Comparison of ENCODE assay signal across 9 cellular contexts in genomic region chr12:2876431-2877046, GRCh38. TPM values are rescaled to one million over a fixed set of nuclear protein-coding genes. Genes with fewer than 3 reads are reported as not detected.
DNase-seq lines count a peak whose midpoint lies in the region; TF ChIP-seq lines count a peak whose summit lies in the region.
"Had no signal": no experiment of that assay in that cellular context is flagged by ENCODE, and none has a peak within 500 bp of the region (broad histone marks: within the 10 kb centered on the region; RNA-seq: fewer than 3 reads in every experiment).

No MANE protein-coding gene starts in this region.

- H4K20me1 ChIP-seq in smooth muscle cell (ENCODE audit: low read depth), result no peaks in the 10 kb centered on the region

- no peaks in the 10 kb centered on the region for H3K9me3 ChIP-seq in iPS DF 6.9 (ENCODE audit: control insufficient read depth, insufficient read depth, low read length)
- no peaks in the 10 kb centered on the region for H3K9me3 ChIP-seq in smooth muscle cell (replicated peaks; ENCODE audit: low read depth)

- H3K4me3 ChIP-seq in H7 (ENCODE audit: insufficient read depth, low read depth, low read length) (peak overlapping the region; percentile 92), iPS DF 6.9 (ENCODE audit: low read length) (peak overlapping the region; percentile 95; the same call in 1 of the 2 replicates), smooth muscle cell (peak overlapping the region; percentile 81)

- H3K27me3 Mint-ChIP-seq in activated naive CD8-positive, alpha-beta T cell, result no peaks in the 10 kb centered on the region

- H3K36me3 ChIP-seq in H7 (replicated peaks; ENCODE audit: control insufficient read depth, insufficient read depth, low read length), result peaks cover 14% of the 10 kb centered on the region
- peaks cover 13% of the 10 kb centered on the region for H3K36me3 ChIP-seq in iPS DF 6.9 (ENCODE audit: control insufficient read depth, insufficient read depth, low read length)
- H3K36me3 ChIP-seq in smooth muscle cell (ENCODE audit: low read depth), result no peaks in the 10 kb centered on the region

- no peaks in the 10 kb centered on the region for H3K9me3 Mint-ChIP-seq in activated naive CD8-positive, alpha-beta T cell (ENCODE audit: low read depth)

- peaks cover 43% of the 10 kb centered on the region for H3K79me2 ChIP-seq in smooth muscle cell (ENCODE audit: low read depth)

- H3K4me1 ChIP-seq in iPS DF 6.9 (ENCODE audit: control insufficient read depth, insufficient read depth, low read length) (no peaks in the 10 kb centered on the region), smooth muscle cell (ENCODE audit: low read depth) (peaks cover 8% of the 10 kb centered on the region)

- peak overlapping the region; percentile 88 for H3K9ac ChIP-seq in smooth muscle cell (ENCODE audit: low read depth)

- peaks cover 34% of the 10 kb centered on the region for H3K4me1 Mint-ChIP-seq in activated naive CD8-positive, alpha-beta T cell (ENCODE audit: low read depth)

- peak overlapping the region; percentile 46 for H3K27ac Mint-ChIP-seq in activated naive CD8-positive, alpha-beta T cell

- H3K27ac ChIP-seq in iPS DF 6.9 (ENCODE audit: low read length), result no peak overlapping the region
- H3K27ac ChIP-seq in smooth muscle cell (ENCODE audit: low read depth), result peak overlapping the region; percentile 84

- H3F3A ChIP-seq in smooth muscle cell (ENCODE audit: low read depth), result peaks cover 2% of the 10 kb centered on the region

- H3K27me3 ChIP-seq in H7 (ENCODE audit: control insufficient read depth, insufficient read depth, low read length) (no peaks in the 10 kb centered on the region), iPS DF 6.9 (ENCODE audit: control insufficient read depth, insufficient read depth, low read length) (no peaks in the 10 kb centered on the region), smooth muscle cell (ENCODE audit: low read depth) (no peaks in the 10 kb centered on the region)

- H3K36me3 Mint-ChIP-seq in activated naive CD8-positive, alpha-beta T cell, result no peaks in the 10 kb centered on the region

- no peak for TF ChIP-seq CTCF in smooth muscle cell (IDR thresholded peaks at IDR 0.05; ENCODE audit: borderline replicate concordance, insufficient read depth, poor library complexity, severe bottlenecking)

- H3K4me3 Mint-ChIP-seq in activated naive CD8-positive, alpha-beta T cell, result peak overlapping the region; percentile 89

- H2AFZ ChIP-seq in smooth muscle cell (ENCODE audit: low read depth), result peak overlapping the region; percentile 92

- no CpG with 5 or more reads among the region's 38 CpGs for WGBS in iPS DF 6.9 (ENCODE audit: insufficient coverage, insufficient read length)
- WGBS in smooth muscle cell (ENCODE audit: low lambda C conversion rate), result 5% methylated on average over 30 of the region's 38 CpGs

- H3K4me2 ChIP-seq in smooth muscle cell, result peak overlapping the region; percentile 98

- DNase-seq in activated gamma-delta T cell treated with Interleukin-2 at 50 U/mL for 16 hours, result peak; percentile 5
- DNase-seq in activated gamma-delta T cell (lab: John Stamatoyannopoulos, UW), result no peak
- DNase-seq in H7, result no peak
- DNase-seq in M059J (ENCODE audit: low read depth), result peak; percentile 29
- DNase-seq in iPS DF 6.9 (ENCODE audit: low read depth, low spot score), result no peak
- DNase-seq in smooth muscle cell (lab: John Stamatoyannopoulos, UW; ENCODE audit: unreplicated experiment), result no peak
- DNase-seq in midbrain (lab: John Stamatoyannopoulos, UW), result no peak

RNA-seq across cellular contexts. Expression of gene FOXM1, which starts 0.4 kb away (rescaled TPM):
- total RNA-seq in H7 (2014; rRNA removed; shearing (Covaris generic)), result 64.6 and 76.9 TPM in 2 replicates
- total RNA-seq in M059J (2014; rRNA removed; shearing (Covaris generic)), result 45.5 and 67.5 TPM in 2 replicates
- total RNA-seq in smooth muscle cell, result 2.3 and 3.7 TPM in 2 replicates
- 8.1 and 9.6 TPM in 2 replicates for polyA plus RNA-seq in smooth muscle cell

RNA-seq across cellular contexts. Expression of gene RHNO1, which starts 0.5 kb away (rescaled TPM):
- total RNA-seq in H7 (2014; rRNA removed; shearing (Covaris generic)), result 100 and 106 TPM in 2 replicates
- 68.6 and 69.4 TPM in 2 replicates for total RNA-seq in M059J (2014; rRNA removed; shearing (Covaris generic))
- total RNA-seq in smooth muscle cell, result 20.5 and 22.6 TPM in 2 replicates
- 23.4 and 29.7 TPM in 2 replicates for polyA plus RNA-seq in smooth muscle cell

RNA-seq across cellular contexts. Expression of gene TULP3, which starts 14.2 kb away (rescaled TPM):
- 17.2 and 20.2 TPM in 2 replicates for total RNA-seq in H7 (2014; rRNA removed; shearing (Covaris generic))
- 33.5 and 37.8 TPM in 2 replicates for total RNA-seq in M059J (2014; rRNA removed; shearing (Covaris generic))
- total RNA-seq in smooth muscle cell, result 39.4 and 40.6 TPM in 2 replicates
- polyA plus RNA-seq in smooth muscle cell, result 33.7 and 40.0 TPM in 2 replicates

RNA-seq across cellular contexts. Expression of gene TEX52, which starts 19.7 kb away (rescaled TPM):
- not detected in 2 replicates for total RNA-seq in H7 (2014; rRNA removed; shearing (Covaris generic))
- not detected in 2 replicates for total RNA-seq in M059J (2014; rRNA removed; shearing (Covaris generic))
- not detected in 2 replicates for total RNA-seq in smooth muscle cell
- polyA plus RNA-seq in smooth muscle cell, result 0.14 TPM in 1 of 2 replicates, not detected in the other
- total RNA-seq: renal cortical epithelial cell had no signal

RNA-seq across cellular contexts. Expression of gene NRIP2, which starts 41.7 kb away (rescaled TPM):
- total RNA-seq in H7 (2014; rRNA removed; shearing (Covaris generic)), result not detected in 2 replicates
- total RNA-seq in M059J (2014; rRNA removed; shearing (Covaris generic)), result not detected in 2 replicates
- 0.04 and 0.54 TPM in 2 replicates for total RNA-seq in smooth muscle cell
- polyA plus RNA-seq in smooth muscle cell, result 0.29 and 1.0 TPM in 2 replicates
- total RNA-seq: renal cortical epithelial cell had no signal

Comparison
In these comparisons a context has a peak if more than half of its experiments do, and no peak if none do; other contexts are left out.
1. DNase-seq: peak in activated gamma-delta T cell treated with Interleukin-2 at 50 U/mL for 16 hours (single experiment) and M059J (single experiment); none in activated gamma-delta T cell (single experiment), H7 (single experiment), iPS DF 6.9 (single experiment), smooth muscle cell (single experiment) and midbrain (single experiment).
2. Peak in every context shown above with its lines, with median percentiles within 50 percentile points of each other: H3K4me3 ChIP-seq.